23 cellular contexts compared by ENCODE assay signal in genomic region chr13:40208517-40208916, GRCh38.
A peak's percentile ranks its signal among the peaks of the same experiment; 100 is the strongest.
DNase-seq lines count a peak whose midpoint lies in the region; ATAC-seq and TF ChIP-seq lines count a peak whose summit lies in the region.
"Had no signal": no experiment of that assay in that cellular context is flagged by ENCODE, and none has a peak within 500 bp of the region (broad histone marks: within the 10 kb centered on the region; RNA-seq: fewer than 3 reads in every experiment).

No MANE protein-coding gene starts in this region.

- no TSS peak for BruUV-seq in Caco-2 (replicated peaks; lab: Mats Ljungman, UMichigan)

- H3K36me3 Mint-ChIP-seq in activated CD8-positive, alpha-beta T cell treated with anti-CD3 and anti-CD28 coated beads for 36 hours (ENCODE audit: low read depth): peaks cover 18% of the 10 kb centered on the region
- peaks cover 22% of the 10 kb centered on the region for H3K36me3 Mint-ChIP-seq in activated CD8-positive, alpha-beta T cell treated with anti-CD3 and anti-CD28 coated beads, Interleukin-2, amount 10 ng/mL, durations not matched to agents 7 days and 5 days (ENCODE audit: low read depth)
- H3K36me3 Mint-ChIP-seq in T-cell (peaks cover 2% of the 10 kb centered on the region), Caco-2 (ENCODE audit: insufficient read depth, unreplicated experiment) (no peaks in the 10 kb centered on the region)
- H3K36me3 Mint-ChIP-seq in stimulated activated naive B cell treated with anti-CD40 and anti-IgM and Interleukin-4, amounts not matched to agents 10 μg/mL and 1 μg/mL and 100 μg/mL, for 72 hours: peaks cover 14 to 18% of the 10 kb centered on the region in 2 donors
- H3K36me3 Mint-ChIP-seq: natural killer cell treated with Interleukin-12 subunit alpha and Interleukin-12 subunit beta and Interleukin-15 and Interleukin-18, amount 100 ng/mL, for 72 hours had no signal

- H3K27ac Mint-ChIP-seq in activated CD8-positive, alpha-beta T cell treated with anti-CD3 and anti-CD28 coated beads for 36 hours: peak overlapping the region; percentile 29
- H3K27ac Mint-ChIP-seq in activated CD8-positive, alpha-beta T cell treated with anti-CD3 and anti-CD28 coated beads, Interleukin-2, amount 10 ng/mL, durations not matched to agents 7 days and 5 days: no peak overlapping the region
- H3K27ac Mint-ChIP-seq in T-cell: peak overlapping the region; percentile 92 to 100
- peak overlapping the region; percentile 40 for H3K27ac Mint-ChIP-seq in stimulated activated naive B cell treated with anti-CD40 and anti-IgM and Interleukin-4, amounts not matched to agents 10 μg/mL and 1 μg/mL and 100 μg/mL, for 72 hours
- no peak overlapping the region for H3K27ac Mint-ChIP-seq in Caco-2 (ENCODE audit: unreplicated experiment)
- H3K27ac Mint-ChIP-seq: natural killer cell treated with Interleukin-12 subunit alpha and Interleukin-12 subunit beta and Interleukin-15 and Interleukin-18, amount 100 ng/mL, for 72 hours; progenitor cell of endocrine pancreas had no signal

- H3K27me3 ChIP-seq in Caco-2 (replicated peaks; ENCODE audit: control insufficient read depth, insufficient read depth, low read length): no peaks in the 10 kb centered on the region
- H3K27me3 ChIP-seq: brain microvascular endothelial cell, hepatocyte, testis had no signal

- peaks cover 49% of the 10 kb centered on the region for H3K4me1 Mint-ChIP-seq in activated CD8-positive, alpha-beta T cell treated with anti-CD3 and anti-CD28 coated beads for 36 hours (ENCODE audit: low read depth)
- H3K4me1 Mint-ChIP-seq in activated CD8-positive, alpha-beta T cell treated with anti-CD3 and anti-CD28 coated beads, Interleukin-2, amount 10 ng/mL, durations not matched to agents 7 days and 5 days (ENCODE audit: low read depth): peaks cover 39% of the 10 kb centered on the region
- peaks cover 79 to 86% (median 85%) of the 10 kb centered on the region in 3 donors for H3K4me1 Mint-ChIP-seq in T-cell
- peaks cover 52 to 59% of the 10 kb centered on the region in 2 donors for H3K4me1 Mint-ChIP-seq in stimulated activated naive B cell treated with anti-CD40 and anti-IgM and Interleukin-4, amounts not matched to agents 10 μg/mL and 1 μg/mL and 100 μg/mL, for 72 hours
- H3K4me1 Mint-ChIP-seq in Caco-2 (ENCODE audit: low read depth, unreplicated experiment): no peaks in the 10 kb centered on the region

- no peak for DNase-seq in activated CD8-positive, alpha-beta T cell treated with anti-CD3 and anti-CD28 coated beads for 36 hours
- no peak for DNase-seq in activated CD8-positive, alpha-beta T cell treated with anti-CD3 and anti-CD28 coated beads, Interleukin-2, amount 10 ng/mL, durations not matched to agents 7 days and 5 days
- DNase-seq in T-cell: peak in 2 of 34 experiments; percentile 11 to 18
- DNase-seq in stimulated activated naive B cell treated with anti-CD40 and anti-IgM and Interleukin-4, amounts not matched to agents 10 μg/mL and 1 μg/mL and 100 μg/mL, for 72 hours: no peak
- no peak for DNase-seq in D341Med (ENCODE audit: low spot score)
- no peak for DNase-seq in Caco-2
- DNase-seq: activated CD4-positive, CD25-positive, alpha-beta regulatory T cell treated with anti-CD3 and anti-CD28 coated beads, Interleukin-2, amount 50 U/mL, for 72 hours; activated gamma-delta T cell treated with Interleukin-2 at 50 U/mL for 16 hours; brain microvascular endothelial cell; C1 segment of cervical spinal cord; cortex of kidney; DMS53; NCI-H1436; NCI-H2171 treated with DMSO at 0.1 percent for 48 hours; NCI-H82; testis had no signal

- H3K9me3 Mint-ChIP-seq in activated CD8-positive, alpha-beta T cell treated with anti-CD3 and anti-CD28 coated beads for 36 hours: peaks cover 24% of the 10 kb centered on the region
- peaks cover 11% of the 10 kb centered on the region for H3K9me3 Mint-ChIP-seq in activated CD8-positive, alpha-beta T cell treated with anti-CD3 and anti-CD28 coated beads, Interleukin-2, amount 10 ng/mL, durations not matched to agents 7 days and 5 days (ENCODE audit: insufficient read depth)
- peaks cover 0 to 16% (median 2%) of the 10 kb centered on the region in 3 donors for H3K9me3 Mint-ChIP-seq in T-cell
- peaks cover 12% of the 10 kb centered on the region in 2 donors for H3K9me3 Mint-ChIP-seq in stimulated activated naive B cell treated with anti-CD40 and anti-IgM and Interleukin-4, amounts not matched to agents 10 μg/mL and 1 μg/mL and 100 μg/mL, for 72 hours
- peaks cover 6% of the 10 kb centered on the region for H3K9me3 Mint-ChIP-seq in Caco-2 (ENCODE audit: unreplicated experiment)
- H3K9me3 Mint-ChIP-seq: natural killer cell treated with Interleukin-12 subunit alpha and Interleukin-12 subunit beta and Interleukin-15 and Interleukin-18, amount 100 ng/mL, for 72 hours had no signal

- H3K36me3 ChIP-seq in Caco-2 (ENCODE audit: control insufficient read depth, insufficient read depth, low read length): no peaks in the 10 kb centered on the region
- H3K36me3 ChIP-seq: brain microvascular endothelial cell had no signal

- no peaks in the 10 kb centered on the region for H3K27me3 Mint-ChIP-seq in activated CD8-positive, alpha-beta T cell treated with anti-CD3 and anti-CD28 coated beads for 36 hours
- H3K27me3 Mint-ChIP-seq in activated CD8-positive, alpha-beta T cell treated with anti-CD3 and anti-CD28 coated beads, Interleukin-2, amount 10 ng/mL, durations not matched to agents 7 days and 5 days (ENCODE audit: low read depth): no peaks in the 10 kb centered on the region
- no peaks in the 10 kb centered on the region for H3K27me3 Mint-ChIP-seq in T-cell
- H3K27me3 Mint-ChIP-seq in stimulated activated naive B cell treated with anti-CD40 and anti-IgM and Interleukin-4, amounts not matched to agents 10 μg/mL and 1 μg/mL and 100 μg/mL, for 72 hours: no peaks in the 10 kb centered on the region
- no peaks in the 10 kb centered on the region for H3K27me3 Mint-ChIP-seq in Caco-2 (ENCODE audit: insufficient read depth, unreplicated experiment)
- H3K27me3 Mint-ChIP-seq: natural killer cell treated with Interleukin-12 subunit alpha and Interleukin-12 subunit beta and Interleukin-15 and Interleukin-18, amount 100 ng/mL, for 72 hours had no signal

- intact Hi-C loops in activated CD8-positive, alpha-beta T cell treated with anti-CD3 and anti-CD28 coated beads for 36 hours (cut with micrococcal nuclease): no loop called here
- intact Hi-C loops in Caco-2 (cut with micrococcal nuclease; ENCODE audit: unreplicated experiment): no loop called here

- H3K4me3 ChIP-seq in Caco-2 (ENCODE audit: low read depth, low read length): no peak overlapping the region
- H3K4me3 ChIP-seq: A549, hepatocyte, testis had no signal

- ATAC-seq in activated CD8-positive, alpha-beta T cell treated with anti-CD3 and anti-CD28 coated beads for 36 hours: no peak
- no peak for ATAC-seq in activated CD8-positive, alpha-beta T cell treated with anti-CD3 and anti-CD28 coated beads, Interleukin-2, amount 10 ng/mL, durations not matched to agents 7 days and 5 days
- ATAC-seq in GM21515 (IDR thresholded peaks at IDR 0.05; ENCODE audit: unreplicated experiment): peak; percentile 46
- peak in 1 of 4 experiments; percentile 28 for ATAC-seq in T-cell (replicated peaks in 1 of 4)
- no peak for ATAC-seq in stimulated activated naive B cell treated with anti-CD40 and anti-IgM and Interleukin-4, amounts not matched to agents 10 μg/mL and 1 μg/mL and 100 μg/mL, for 72 hours (replicated peaks)
- ATAC-seq in GM18868 (IDR thresholded peaks at IDR 0.05; ENCODE audit: unreplicated experiment): no peak
- ATAC-seq: A549; natural killer cell treated with Interleukin-12 subunit alpha and Interleukin-12 subunit beta and Interleukin-15 and Interleukin-18, amount 100 ng/mL, for 72 hours; Panc1 had no signal

- POLR2A ChIA-PET in activated CD8-positive, alpha-beta T cell treated with anti-CD3 and anti-CD28 coated beads for 36 hours (lab: Charles Lee): interaction anchor here (0.5 to 1.0 kb wide), 2 partner anchors 10 to 55 kb away, joined by 3 read pairs; no protein-coding TSS in a partner anchor
- POLR2A ChIA-PET in activated CD8-positive, alpha-beta T cell treated with anti-CD3 and anti-CD28 coated beads, Interleukin-2, amount 10 ng/mL, durations not matched to agents 7 days and 5 days (lab: Charles Lee): interaction anchor here (2.9 kb wide), 1 partner anchor 18 kb away, joined by 17 read pairs; no protein-coding TSS in a partner anchor
- POLR2A ChIA-PET in T-cell (lab: Charles Lee): no interaction called here
- POLR2A ChIA-PET in Caco-2 (lab: Charles Lee): no interaction called here

- H3K4me1 ChIP-seq in Caco-2: no peaks in the 10 kb centered on the region
- H3K4me1 ChIP-seq: testis had no signal

- H3K4me3 Mint-ChIP-seq in activated CD8-positive, alpha-beta T cell treated with anti-CD3 and anti-CD28 coated beads for 36 hours: no peak overlapping the region
- H3K4me3 Mint-ChIP-seq in activated CD8-positive, alpha-beta T cell treated with anti-CD3 and anti-CD28 coated beads, Interleukin-2, amount 10 ng/mL, durations not matched to agents 7 days and 5 days: no peak overlapping the region
- H3K4me3 Mint-ChIP-seq in T-cell (peak overlapping the region in 2 of 3 donors; percentile 35 to 54), Caco-2 (ENCODE audit: unreplicated experiment) (no peak overlapping the region)
- no peak overlapping the region for H3K4me3 Mint-ChIP-seq in stimulated activated naive B cell treated with anti-CD40 and anti-IgM and Interleukin-4, amounts not matched to agents 10 μg/mL and 1 μg/mL and 100 μg/mL, for 72 hours
- H3K4me3 Mint-ChIP-seq: natural killer cell treated with Interleukin-12 subunit alpha and Interleukin-12 subunit beta and Interleukin-15 and Interleukin-18, amount 100 ng/mL, for 72 hours had no signal

- CTCF ChIA-PET in activated CD8-positive, alpha-beta T cell treated with anti-CD3 and anti-CD28 coated beads for 36 hours (lab: Charles Lee): no interaction called here
- CTCF ChIA-PET in activated CD8-positive, alpha-beta T cell treated with anti-CD3 and anti-CD28 coated beads, Interleukin-2, amount 10 ng/mL, durations not matched to agents 7 days and 5 days (lab: Charles Lee): interaction anchor here (3.1 to 5.8 kb wide), 2 partner anchors 17 to 21 kb away, joined by 14 to 40 read pairs; no protein-coding TSS in a partner anchor
- CTCF ChIA-PET in T-cell (lab: Charles Lee) (interaction anchor here in 1 of 2 donors (1.1 kb wide), 2 partner anchors 19 to 139 kb away, joined by 3 to 4 read pairs; no protein-coding TSS in a partner anchor), Caco-2 (lab: Charles Lee) (no interaction called here)

- no peak for TF ChIP-seq CTCF in activated CD8-positive, alpha-beta T cell treated with anti-CD3 and anti-CD28 coated beads for 36 hours (IDR thresholded peaks at IDR 0.05)
- no peak for TF ChIP-seq CTCF in Caco-2 (IDR thresholded peaks at IDR 0.05; ENCODE audit: insufficient read depth in 1 of 2, low read depth in 1 of 2, low read length in 1 of 2, severe bottlenecking in 1 of 2, unreplicated experiment in 1 of 2)

- H3K9me3 ChIP-seq in Caco-2: peaks cover 6% of the 10 kb centered on the region
- H3K9me3 ChIP-seq: testis had no signal

Comparison
In these comparisons a context has a peak if more than half of its experiments do, and no peak if none do; other contexts are left out.
1. H3K27ac Mint-ChIP-seq: peak in activated CD8-positive, alpha-beta T cell treated with anti-CD3 and anti-CD28 coated beads for 36 hours (single experiment), T-cell (2 of 2) and stimulated activated naive B cell treated with anti-CD40 and anti-IgM and Interleukin-4, amounts not matched to agents 10 μg/mL and 1 μg/mL and 100 μg/mL, for 72 hours (single experiment); none in activated CD8-positive, alpha-beta T cell treated with anti-CD3 and anti-CD28 coated beads, Interleukin-2, amount 10 ng/mL, durations not matched to agents 7 days and 5 days (single experiment) and Caco-2 (single experiment).
2. H3K4me3 Mint-ChIP-seq: peak in T-cell (2 of 3); none in activated CD8-positive, alpha-beta T cell treated with anti-CD3 and anti-CD28 coated beads for 36 hours (single experiment), activated CD8-positive, alpha-beta T cell treated with anti-CD3 and anti-CD28 coated beads, Interleukin-2, amount 10 ng/mL, durations not matched to agents 7 days and 5 days (single experiment), stimulated activated naive B cell treated with anti-CD40 and anti-IgM and Interleukin-4, amounts not matched to agents 10 μg/mL and 1 μg/mL and 100 μg/mL, for 72 hours (0 of 2) and Caco-2 (single experiment).
3. POLR2A ChIA-PET loops: an anchor here in activated CD8-positive, alpha-beta T cell treated with anti-CD3 and anti-CD28 coated beads for 36 hours (0.5 to 1.0 kb wide) and activated CD8-positive, alpha-beta T cell treated with anti-CD3 and anti-CD28 coated beads, Interleukin-2, amount 10 ng/mL, durations not matched to agents 7 days and 5 days (2.9 kb wide); none called in T-cell and Caco-2.